ENCODE assay signal across 11 cellular contexts in genomic region chr18:35345950-35346349, GRCh38. TPM values are rescaled to one million over a fixed set of nuclear protein-coding genes. Genes with fewer than 3 reads are reported as not detected.
DNase-seq lines count a peak whose midpoint lies in the region; ATAC-seq and TF ChIP-seq lines count a peak whose summit lies in the region.
"Had no signal": no experiment of that assay in that cellular context is flagged by ENCODE, and none has a peak within 500 bp of the region (broad histone marks: within the 10 kb centered on the region; RNA-seq: fewer than 3 reads in every experiment).

No MANE protein-coding gene starts in this region.

- H3K27ac ChIP-seq in caudate nucleus (ENCODE audit: low read depth, low read length): peak overlapping the region; percentile 95
- H3K27ac ChIP-seq in upper lobe of right lung: peak overlapping the region; percentile 100

- no peaks in the 10 kb centered on the region for H3K9me3 ChIP-seq in upper lobe of right lung

- no peak for ATAC-seq in upper lobe of right lung
- ATAC-seq in HG02623 (IDR thresholded peaks at IDR 0.05; ENCODE audit: unreplicated experiment): no peak

- intact Hi-C loops in upper lobe of right lung (cut with DNase I): loop anchor here (10.0 kb wide), 1 partner anchor 111 kb away; no protein-coding TSS in a partner anchor

- no peak for TF ChIP-seq CTCF in nephron progenitor cell (IDR thresholded peaks at IDR 0.05)
- no peak for TF ChIP-seq CTCF in upper lobe of right lung (IDR thresholded peaks at IDR 0.05)

- H3K9me3 Mint-ChIP-seq in activated naive CD4-positive, alpha-beta T cell treated with anti-CD3 and anti-CD28 coated beads, Interleukin-2, amount 50 U/mL, for 24 hours: no peaks in the 10 kb centered on the region
- no peaks in the 10 kb centered on the region for H3K9me3 Mint-ChIP-seq in nephron progenitor cell

- no peaks in the 10 kb centered on the region for H3K27me3 ChIP-seq in upper lobe of right lung

- peaks cover 3% of the 10 kb centered on the region for H3K36me3 Mint-ChIP-seq in activated naive CD4-positive, alpha-beta T cell treated with anti-CD3 and anti-CD28 coated beads, Interleukin-2, amount 50 U/mL, for 24 hours
- H3K36me3 Mint-ChIP-seq in nephron progenitor cell (ENCODE audit: low read depth): no peaks in the 10 kb centered on the region

- H3K36me3 ChIP-seq in upper lobe of right lung: no peaks in the 10 kb centered on the region

- H3K4me3 ChIP-seq in upper lobe of right lung: no peak overlapping the region

- DNase-seq in activated naive CD4-positive, alpha-beta T cell (lab: John Stamatoyannopoulos, UW): no peak
- DNase-seq in caudate nucleus (lab: John Stamatoyannopoulos, UW) (no peak), nephron progenitor cell (no peak), upper lobe of right lung (no peak), putamen (ENCODE audit: low spot score) (no peak)
- DNase-seq in stimulated activated naive CD4-positive, alpha-beta T cell treated with Interleukin-2 at 50 U/mL for 16 hours (lab: John Stamatoyannopoulos, UW): no peak
- DNase-seq: activated CD4-positive, alpha-beta T cell treated with anti-CD3 and anti-CD28 coated beads for 1 hour; effector memory CD4-positive, alpha-beta T cell; GDM1 had no signal

- peak overlapping the region; percentile 98 for H3K4me3 Mint-ChIP-seq in activated naive CD4-positive, alpha-beta T cell treated with anti-CD3 and anti-CD28 coated beads, Interleukin-2, amount 50 U/mL, for 24 hours
- H3K4me3 Mint-ChIP-seq in nephron progenitor cell: peak overlapping the region; percentile 100

- peaks cover 23% of the 10 kb centered on the region for H3K4me1 ChIP-seq in upper lobe of right lung

- no peaks in the 10 kb centered on the region for H3K27me3 Mint-ChIP-seq in activated naive CD4-positive, alpha-beta T cell treated with anti-CD3 and anti-CD28 coated beads, Interleukin-2, amount 50 U/mL, for 24 hours
- peaks cover 3% of the 10 kb centered on the region for H3K27me3 Mint-ChIP-seq in nephron progenitor cell (ENCODE audit: low read depth, poor library complexity)

- H3K27ac Mint-ChIP-seq in activated naive CD4-positive, alpha-beta T cell treated with anti-CD3 and anti-CD28 coated beads, Interleukin-2, amount 50 U/mL, for 24 hours: peak overlapping the region; percentile 55
- peak overlapping the region; percentile 98 for H3K27ac Mint-ChIP-seq in nephron progenitor cell

- peaks cover 33% of the 10 kb centered on the region for H3K4me1 Mint-ChIP-seq in activated naive CD4-positive, alpha-beta T cell treated with anti-CD3 and anti-CD28 coated beads, Interleukin-2, amount 50 U/mL, for 24 hours
- peaks cover 51% of the 10 kb centered on the region for H3K4me1 Mint-ChIP-seq in nephron progenitor cell

RNA-seq across cellular contexts. Expression of gene ZNF24, which starts 1.7 kb away (rescaled TPM):
- total RNA-seq in upper lobe of right lung: 54.7 TPM

RNA-seq across cellular contexts. Expression of gene ZNF396, which starts 31.2 kb away (rescaled TPM):
- 3.1 TPM for total RNA-seq in upper lobe of right lung

RNA-seq across cellular contexts. Expression of gene ZSCAN30, which starts 55.9 kb away (rescaled TPM):
- total RNA-seq in upper lobe of right lung: 18.9 TPM
